Comparison of ENCODE assay signal across 24 cellular contexts in genomic region chr5:175223336-175223735, GRCh38.
"Had no signal": no experiment of that assay in that cellular context is flagged by ENCODE, and none has a peak within 500 bp of the region (broad histone marks: within the 10 kb centered on the region; RNA-seq: fewer than 3 reads in every experiment).

No MANE protein-coding gene starts in this region.

- H3K9me3 ChIP-seq: neutrophil, psoas muscle, right atrium auricular region, sigmoid colon, testis, tibial nerve, upper lobe of right lung, vagina had no signal

- H3K4me3 ChIP-seq: hepatocyte, lung, psoas muscle, right atrium auricular region, sigmoid colon, skin epidermis, testis, tibial nerve, upper lobe of right lung, vagina had no signal

- H3K27me3 ChIP-seq: hepatocyte, neutrophil, right atrium auricular region, sigmoid colon, testis, tibial nerve, upper lobe of right lung, vagina had no signal

- H3K27ac ChIP-seq: hepatocyte, neutrophil, psoas muscle, right atrium auricular region, sigmoid colon, skin epidermis, testis, tibial nerve, upper lobe of right lung, vagina had no signal

- ATAC-seq: left colon; left ventricle myocardium superior; psoas muscle; stimulated activated naive B cell treated with anti-CD40 and anti-IgM and Interleukin-4, amounts not matched to agents 10 μg/mL and 1 μg/mL and 100 μg/mL, for 72 hours; stimulated activated naive CD8-positive, alpha-beta T cell treated with anti-CD3 and anti-CD28 coated beads, Interleukin-15, amount 100 ng/mL, for 72 hours; upper lobe of right lung had no signal

- H3K36me3 ChIP-seq: neutrophil, right atrium auricular region, sigmoid colon, tibial nerve, upper lobe of right lung, vagina had no signal

- H3K4me1 ChIP-seq: psoas muscle, right atrium auricular region, testis, tibial nerve, upper lobe of right lung, vagina had no signal

- DNase-seq: effector CD4-positive, alpha-beta T cell; endodermal cell; erythroblast; foreskin melanocyte; head of caudate nucleus; left colon; left ventricle myocardium superior; mesenchymal stem cell; midbrain; psoas muscle; sigmoid colon; stimulated activated CD4-positive, alpha-beta T cell treated with anti-CD3 and anti-CD28 coated beads, Interleukin-2, amount 100 ng/mL, for 24 hours; stimulated activated CD4-positive, alpha-beta T cell treated with anti-CD3 and anti-CD28 coated beads, Interleukin-4, amount 100 ng/mL, for 4 hours; stimulated activated naive B cell treated with anti-CD40 and anti-IgM and Interleukin-4, amounts not matched to agents 10 μg/mL and 1 μg/mL and 100 μg/mL, for 72 hours; stimulated activated naive CD8-positive, alpha-beta T cell treated with anti-CD3 and anti-CD28 coated beads, Interleukin-15, amount 100 ng/mL, for 72 hours; testis; upper lobe of right lung had no signal
